In genomic region chr9:124762633-124763032, GRCh38 we compare ENCODE assay signal across 22 cellular contexts.
"Had no signal": no experiment of that assay in that cellular context is flagged by ENCODE, and none has a peak within 500 bp of the region (broad histone marks: within the 10 kb centered on the region; RNA-seq: fewer than 3 reads in every experiment).

No MANE protein-coding gene starts in this region.

- H3K9me3 ChIP-seq: esophagus squamous epithelium, gastroesophageal sphincter, left ventricle myocardium inferior, lower lobe of right lung, psoas muscle, right lobe of liver, spleen, transverse colon had no signal

- H3K9me3 Mint-ChIP-seq: memory B cell; nephron; stimulated activated memory B cell treated with anti-CD40 and anti-IgM and Interleukin-4, amounts not matched to agents 10 μg/mL and 1 μg/mL and 100 μg/mL, for 72 hours; stimulated activated naive CD8-positive, alpha-beta T cell treated with anti-CD3 and anti-CD28 coated beads, Interleukin-15, Interleukin-2, amounts not matched to agents 100 ng/mL and 50 ng/mL, for 24 hours had no signal

- H3K36me3 ChIP-seq: esophagus squamous epithelium, gastroesophageal sphincter, left ventricle myocardium inferior, lower lobe of right lung, right lobe of liver, spleen, transverse colon had no signal

- H3K4me3 ChIP-seq: esophagus squamous epithelium, gastroesophageal sphincter, left ventricle myocardium inferior, lower lobe of right lung, psoas muscle, right lobe of liver, spleen, transverse colon had no signal

- H3K4me3 Mint-ChIP-seq: memory B cell; nephron; stimulated activated memory B cell treated with anti-CD40 and anti-IgM and Interleukin-4, amounts not matched to agents 10 μg/mL and 1 μg/mL and 100 μg/mL, for 72 hours; stimulated activated naive CD8-positive, alpha-beta T cell treated with anti-CD3 and anti-CD28 coated beads, Interleukin-15, Interleukin-2, amounts not matched to agents 100 ng/mL and 50 ng/mL, for 24 hours had no signal

- FAIRE-seq: kidney had no signal

- H3K27ac Mint-ChIP-seq: memory B cell; nephron; stimulated activated memory B cell treated with anti-CD40 and anti-IgM and Interleukin-4, amounts not matched to agents 10 μg/mL and 1 μg/mL and 100 μg/mL, for 72 hours; stimulated activated naive CD8-positive, alpha-beta T cell treated with anti-CD3 and anti-CD28 coated beads, Interleukin-15, Interleukin-2, amounts not matched to agents 100 ng/mL and 50 ng/mL, for 24 hours had no signal

- H3K27me3 ChIP-seq: right lobe of liver had no signal

- H3K36me3 Mint-ChIP-seq: memory B cell; stimulated activated memory B cell treated with anti-CD40 and anti-IgM and Interleukin-4, amounts not matched to agents 10 μg/mL and 1 μg/mL and 100 μg/mL, for 72 hours had no signal

- H3K27ac ChIP-seq: esophagus squamous epithelium, gastroesophageal sphincter, left ventricle myocardium inferior, lower lobe of right lung, psoas muscle, right lobe of liver, spleen, transverse colon had no signal

- ATAC-seq: gastroesophageal sphincter; left cardiac atrium; lower lobe of right lung; psoas muscle; right lobe of liver; stimulated activated memory B cell treated with anti-CD40 and anti-IgM and Interleukin-4, amounts not matched to agents 10 μg/mL and 1 μg/mL and 100 μg/mL, for 72 hours had no signal

- DNase-seq: effector memory CD4-positive, alpha-beta T cell; esophagus squamous epithelium; foreskin fibroblast; glutamatergic neuron; kidney; left cardiac atrium; left ventricle myocardium inferior; lower lobe of right lung; midbrain; psoas muscle; retina; right lobe of liver; spleen; stimulated activated CD4-positive, alpha-beta T cell treated with anti-CD3 and anti-CD28 coated beads, Interleukin-15, amount 100 ng/mL, for 24 hours; stimulated activated CD4-positive, alpha-beta T cell treated with anti-CD3 and anti-CD28 coated beads, Interleukin-1b, Interleukin-23, amount 100 ng/mL, for 48 hours; stimulated activated CD4-positive, alpha-beta T cell treated with anti-CD3 and anti-CD28 coated beads, Interleukin-4, amount 100 ng/mL, for 24 hours; transverse colon had no signal

- H3K4me1 ChIP-seq: esophagus squamous epithelium had no signal
